Comparison of ENCODE assay signal across 17 cellular contexts in the genomic region with DNA sequence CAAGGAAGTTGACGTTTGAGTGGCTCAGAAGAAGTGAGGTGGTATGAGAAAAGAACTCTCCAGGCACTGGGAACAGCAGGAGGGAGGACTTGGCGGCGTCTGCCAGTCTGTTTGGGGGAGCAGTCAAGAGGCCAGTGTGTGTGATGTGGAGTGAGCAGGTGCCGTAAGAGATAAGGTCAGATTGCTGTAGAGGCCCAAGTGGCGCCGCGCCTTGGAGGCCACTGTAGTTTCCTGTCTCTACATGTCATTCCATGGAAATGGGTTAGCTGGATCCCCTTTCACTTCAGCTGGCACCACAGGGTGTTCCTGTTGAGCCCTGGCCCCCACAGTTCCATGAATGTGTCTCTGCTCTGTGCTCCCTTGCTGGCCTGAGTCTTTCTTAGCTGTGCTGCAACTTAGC.
"Had no signal": no experiment of that assay in that cellular context is flagged by ENCODE, and none has a peak within 500 bp of the region (broad histone marks: within the 10 kb centered on the region; RNA-seq: fewer than 3 reads in every experiment).

No MANE protein-coding gene starts in this region.

- H3K27ac ChIP-seq: gastroesophageal sphincter, heart left ventricle, sigmoid colon had no signal

- H3K4me2 ChIP-seq: smooth muscle cell had no signal

- H3K36me3 ChIP-seq: gastroesophageal sphincter, heart left ventricle, sigmoid colon had no signal

- H3K4me3 ChIP-seq: gastroesophageal sphincter, heart left ventricle, sigmoid colon, smooth muscle cell had no signal

- H3K27me3 ChIP-seq: gastroesophageal sphincter, heart left ventricle, sigmoid colon had no signal

- DNase-seq: activated CD4-positive, alpha-beta T cell treated with anti-CD3 and anti-CD28 coated beads for 36 hours; activated CD4-positive, alpha-beta T cell treated with anti-CD3 and anti-CD28 coated beads, Interleukin-2, amount 50 U/mL, for 48 hours; activated naive CD4-positive, alpha-beta T cell treated with Interleukin-2 at 50 U/mL for 16 hours; activated naive CD8-positive, alpha-beta T cell treated with anti-CD3 and anti-CD28 coated beads for 36 hours; activated T-cell treated with anti-CD3 and anti-CD28 coated beads, Interleukin-2, amount 50 U/mL, for 48 hours; central memory CD4-positive, alpha-beta T cell; effector memory CD8-positive, alpha-beta T cell; heart left ventricle; islet precursor cell; left cardiac atrium; naive B cell; sigmoid colon; stimulated activated CD4-positive, alpha-beta T cell treated with anti-CD3 and anti-CD28 coated beads, Interleukin-15, amount 100 ng/mL, for 24 hours; stimulated activated CD8-positive, alpha-beta memory T cell treated with anti-CD3 and anti-CD28 coated beads, Interleukin-4, amount 100 ng/mL, for 48 hours; stimulated activated naive B cell treated with anti-CD40 and anti-IgM and Interleukin-4, amounts not matched to agents 10 μg/mL and 1 μg/mL and 100 μg/mL, for 72 hours had no signal

- H3K4me1 ChIP-seq: gastroesophageal sphincter, heart left ventricle, sigmoid colon had no signal

- ATAC-seq: activated CD4-positive, alpha-beta T cell treated with anti-CD3 and anti-CD28 coated beads for 36 hours; effector memory CD8-positive, alpha-beta T cell; gastroesophageal sphincter; heart left ventricle; left cardiac atrium; stimulated activated naive B cell treated with anti-CD40 and anti-IgM and Interleukin-4, amounts not matched to agents 10 μg/mL and 1 μg/mL and 100 μg/mL, for 72 hours had no signal
